ENCODE assay signal across 11 cellular contexts in genomic region chr1:227885648-227886502, GRCh38.
DNase-seq lines count a peak whose midpoint lies in the region; ATAC-seq and TF ChIP-seq lines count a peak whose summit lies in the region.
"Had no signal": no experiment of that assay in that cellular context is flagged by ENCODE, and none has a peak within 500 bp of the region (broad histone marks: within the 10 kb centered on the region; RNA-seq: fewer than 3 reads in every experiment).

No MANE protein-coding gene starts in this region.

- TF ChIP-seq CTCF in left ventricle myocardium inferior (IDR thresholded peaks at IDR 0.05; ENCODE audit: borderline replicate concordance) (no peak), WTC11 (IDR thresholded peaks at IDR 0.05) (no peak)

- H3K4me1 ChIP-seq in left ventricle myocardium inferior, result peaks cover 28% of the 10 kb centered on the region

- CTCF ChIA-PET in WTC11 (lab: Charles Lee), result interaction anchor here (1.2 to 1.4 kb wide), 3 partner anchors 11 to 92 kb away, joined by 3 to 5 read pairs (median 4); no protein-coding TSS in a partner anchor

- H3K27me3 ChIP-seq in left ventricle myocardium inferior (ENCODE audit: low read depth), result peaks cover 24% of the 10 kb centered on the region

- peak; percentile 45 for DNase-seq in HCEC 1CT
- DNase-seq in left ventricle myocardium inferior, result peak; percentile 79
- peak in 1 of 2 donors; percentile 5 for DNase-seq in stimulated activated naive CD8-positive, alpha-beta T cell treated with anti-CD3 and anti-CD28 coated beads, Interleukin-15, amount 100 ng/mL, for 72 hours
- DNase-seq in NCI-H510A treated with DMSO at 0.1 percent for 48 hours (lab: John Stamatoyannopoulos, UW), result no peak
- DNase-seq in WTC11 (ENCODE audit: low spot score), result no peak
- no peak for DNase-seq in globus pallidus (ENCODE audit: low spot score)

- H3K4me3 Mint-ChIP-seq in activated T-helper 17 cell treated with anti-CD3 and anti-CD28 coated beads, Interleukin-2, amount 50 U/mL, for 72 hours, result peak overlapping the region; percentile 64
- H3K4me3 Mint-ChIP-seq in stimulated activated naive CD8-positive, alpha-beta T cell treated with anti-CD3 and anti-CD28 coated beads, Interleukin-15, amount 100 ng/mL, for 72 hours, result peak overlapping the region in 1 of 2 donors; percentile 43
- H3K4me3 Mint-ChIP-seq in WTC11, result no peak overlapping the region

- H3K4me3 ChIP-seq in left ventricle myocardium inferior, result peak overlapping the region; percentile 70

- H3K36me3 Mint-ChIP-seq in activated T-helper 17 cell treated with anti-CD3 and anti-CD28 coated beads, Interleukin-2, amount 50 U/mL, for 72 hours (ENCODE audit: low read depth), result no peaks in the 10 kb centered on the region
- no peaks in the 10 kb centered on the region for H3K36me3 Mint-ChIP-seq in WTC11

- no peaks in the 10 kb centered on the region for H3K9me3 ChIP-seq in left ventricle myocardium inferior (replicated peaks)
- H3K9me3 ChIP-seq: gastrocnemius medialis, thoracic aorta had no signal

- peak; percentile 67 for ATAC-seq in activated T-helper 17 cell treated with anti-CD3 and anti-CD28 coated beads, Interleukin-2, amount 50 U/mL, for 72 hours (replicated peaks)
- peak; percentile 19 for ATAC-seq in stimulated activated naive CD8-positive, alpha-beta T cell treated with anti-CD3 and anti-CD28 coated beads, Interleukin-15, amount 100 ng/mL, for 72 hours
- ATAC-seq in GM19397 (IDR thresholded peaks at IDR 0.05; ENCODE audit: unreplicated experiment) (no peak), WTC11 (no peak)

- intact Hi-C loops in left ventricle myocardium inferior (cut with micrococcal nuclease), result no loop called here

- no peaks in the 10 kb centered on the region for H3K36me3 ChIP-seq in left ventricle myocardium inferior
- H3K36me3 ChIP-seq: gastrocnemius medialis, thoracic aorta had no signal

- H3K4me1 Mint-ChIP-seq in activated T-helper 17 cell treated with anti-CD3 and anti-CD28 coated beads, Interleukin-2, amount 50 U/mL, for 72 hours, result peaks cover 5% of the 10 kb centered on the region
- H3K4me1 Mint-ChIP-seq in stimulated activated naive CD8-positive, alpha-beta T cell treated with anti-CD3 and anti-CD28 coated beads, Interleukin-15, amount 100 ng/mL, for 72 hours, result peaks cover 50% of the 10 kb centered on the region
- H3K4me1 Mint-ChIP-seq in WTC11, result peaks cover 3% of the 10 kb centered on the region

- POLR2A ChIA-PET in WTC11 (lab: Charles Lee), result no interaction called here

- H3K27ac Mint-ChIP-seq in activated T-helper 17 cell treated with anti-CD3 and anti-CD28 coated beads, Interleukin-2, amount 50 U/mL, for 72 hours, result peak overlapping the region; percentile 75
- H3K27ac Mint-ChIP-seq in stimulated activated naive CD8-positive, alpha-beta T cell treated with anti-CD3 and anti-CD28 coated beads, Interleukin-15, amount 100 ng/mL, for 72 hours, result peak overlapping the region; percentile 59 to 91
- H3K27ac Mint-ChIP-seq in WTC11, result no peak overlapping the region

- H3K9me3 Mint-ChIP-seq in activated T-helper 17 cell treated with anti-CD3 and anti-CD28 coated beads, Interleukin-2, amount 50 U/mL, for 72 hours, result no peaks in the 10 kb centered on the region
- H3K9me3 Mint-ChIP-seq in stimulated activated naive CD8-positive, alpha-beta T cell treated with anti-CD3 and anti-CD28 coated beads, Interleukin-15, amount 100 ng/mL, for 72 hours, result no peaks in the 10 kb centered on the region
- H3K9me3 Mint-ChIP-seq in WTC11, result no peaks in the 10 kb centered on the region

- no peaks in the 10 kb centered on the region for H3K27me3 Mint-ChIP-seq in activated T-helper 17 cell treated with anti-CD3 and anti-CD28 coated beads, Interleukin-2, amount 50 U/mL, for 72 hours
- H3K27me3 Mint-ChIP-seq in stimulated activated naive CD8-positive, alpha-beta T cell treated with anti-CD3 and anti-CD28 coated beads, Interleukin-15, amount 100 ng/mL, for 72 hours, result no peaks in the 10 kb centered on the region
- no peaks in the 10 kb centered on the region; the same call in 1 of the 2 replicates for H3K27me3 Mint-ChIP-seq in WTC11 (ENCODE audit: low read depth)

- peak overlapping the region; percentile 94 for H3K27ac ChIP-seq in left ventricle myocardium inferior (replicated peaks)
- H3K27ac ChIP-seq: KMS-11 had no signal

TF ChIP-seq in WTC11, 78 proteins besides CTCF, POLR2A, EP300 and RAD21:
- no peak for TF ChIP-seq FOXK1 (CRISPR knock-in tag; IDR thresholded peaks at IDR 0.05)
- no peak for TF ChIP-seq ATF3 (CRISPR knock-in tag; conservative IDR thresholded peaks at IDR 0.05)
- no peak for TF ChIP-seq MXD4 (CRISPR knock-in tag; IDR thresholded peaks at IDR 0.05; ENCODE audit: borderline replicate concordance)
- TF ChIP-seq ZNF219 (CRISPR knock-in tag; IDR thresholded peaks at IDR 0.05; ENCODE audit: borderline replicate concordance), result no peak
- TF ChIP-seq MLX (CRISPR knock-in tag; IDR thresholded peaks at IDR 0.05), result no peak
- no peak for TF ChIP-seq ERG (CRISPR knock-in tag; IDR thresholded peaks at IDR 0.05)
- no peak for TF ChIP-seq GRHL2 (CRISPR knock-in tag; IDR thresholded peaks at IDR 0.05; ENCODE audit: insufficient replicate concordance, severe bottlenecking)
- TF ChIP-seq ZNF423 (CRISPR knock-in tag; IDR thresholded peaks at IDR 0.05), result no peak
- TF ChIP-seq TP53 (CRISPR knock-in tag; IDR thresholded peaks at IDR 0.05), result no peak
- TF ChIP-seq ATF2 (CRISPR knock-in tag; IDR thresholded peaks at IDR 0.05; ENCODE audit: borderline replicate concordance, low read depth), result no peak
- TF ChIP-seq MAX (CRISPR knock-in tag; IDR thresholded peaks at IDR 0.05), result no peak
- no peak for TF ChIP-seq MYBL2 (CRISPR knock-in tag; IDR thresholded peaks at IDR 0.05)
- TF ChIP-seq ZNF512 (CRISPR knock-in tag; IDR thresholded peaks at IDR 0.05; ENCODE audit: borderline replicate concordance), result no peak

Comparison
In these comparisons a context has a peak if more than half of its experiments do, and no peak if none do; other contexts are left out.
1. DNase-seq: peak in HCEC 1CT (single experiment) and left ventricle myocardium inferior (single experiment); none in NCI-H510A treated with DMSO at 0.1 percent for 48 hours (single experiment), WTC11 (single experiment) and globus pallidus (single experiment).
2. ATAC-seq: peak in activated T-helper 17 cell treated with anti-CD3 and anti-CD28 coated beads, Interleukin-2, amount 50 U/mL, for 72 hours (single experiment) and stimulated activated naive CD8-positive, alpha-beta T cell treated with anti-CD3 and anti-CD28 coated beads, Interleukin-15, amount 100 ng/mL, for 72 hours (single experiment); none in GM19397 (single experiment) and WTC11 (single experiment).